Comparison of ENCODE assay signal across 17 cellular contexts in genomic region chrX:38860106-38861013, GRCh38. TPM values are rescaled to one million over a fixed set of nuclear protein-coding genes. Genes with fewer than 3 reads are reported as not detected.
DNase-seq lines count a peak whose midpoint lies in the region; ATAC-seq, FAIRE-seq and TF ChIP-seq lines count a peak whose summit lies in the region.
"Had no signal": no experiment of that assay in that cellular context is flagged by ENCODE, and none has a peak within 500 bp of the region (broad histone marks: within the 10 kb centered on the region; RNA-seq: fewer than 3 reads in every experiment).

No MANE protein-coding gene starts in this region.

- peak overlapping the region; percentile 31 for H3K27ac Mint-ChIP-seq in activated T-cell treated with anti-CD3 and anti-CD28 coated beads, Interleukin-2, amount 50 U/mL, for 72 hours
- H3K27ac Mint-ChIP-seq: CD4-positive, CD25-positive, alpha-beta regulatory T cell; natural killer cell treated with Interleukin-12 subunit alpha and Interleukin-12 subunit beta and Interleukin-15 and Interleukin-18, amount 100 ng/mL, for 72 hours had no signal

- H3K36me3 Mint-ChIP-seq in activated T-cell treated with anti-CD3 and anti-CD28 coated beads, Interleukin-2, amount 50 U/mL, for 72 hours (ENCODE audit: insufficient read depth in 2 of 2), result no peaks in the 10 kb centered on the region
- H3K36me3 Mint-ChIP-seq: CD4-positive, CD25-positive, alpha-beta regulatory T cell; natural killer cell treated with Interleukin-12 subunit alpha and Interleukin-12 subunit beta and Interleukin-15 and Interleukin-18, amount 100 ng/mL, for 72 hours had no signal

- peak; percentile 39 for FAIRE-seq in GM18507 (lab: Jason Lieb, UNC)

- peak; percentile 85 to 86 for ATAC-seq in activated T-cell treated with anti-CD3 and anti-CD28 coated beads, Interleukin-2, amount 50 U/mL, for 72 hours (replicated peaks in 1 of 2)
- ATAC-seq in GM21528 (IDR thresholded peaks at IDR 0.05; ENCODE audit: low FRiP score, unreplicated experiment), result no peak
- ATAC-seq: gastroesophageal sphincter; natural killer cell treated with Interleukin-12 subunit alpha and Interleukin-12 subunit beta and Interleukin-15 and Interleukin-18, amount 100 ng/mL, for 72 hours had no signal

- H3K4me3 ChIP-seq in testis, result no peak overlapping the region
- H3K4me3 ChIP-seq: gastroesophageal sphincter, lung, SJCRH30 had no signal

- no peaks in the 10 kb centered on the region for H3K4me1 ChIP-seq in testis
- H3K4me1 ChIP-seq: gastroesophageal sphincter, SJCRH30 had no signal

- no peak overlapping the region for H3K27ac ChIP-seq in testis
- H3K27ac ChIP-seq: gastroesophageal sphincter, SJCRH30 had no signal

- H3K4me3 Mint-ChIP-seq in activated T-cell treated with anti-CD3 and anti-CD28 coated beads, Interleukin-2, amount 50 U/mL, for 72 hours, result peak overlapping the region; percentile 7 to 47
- H3K4me3 Mint-ChIP-seq: CD4-positive, CD25-positive, alpha-beta regulatory T cell; natural killer cell treated with Interleukin-12 subunit alpha and Interleukin-12 subunit beta and Interleukin-15 and Interleukin-18, amount 100 ng/mL, for 72 hours had no signal

- intact Hi-C loops in testis (cut with DNase I; ENCODE audit: low total_unique reads), result no loop called here

- no peak for TF ChIP-seq POLR2A in testis (IDR thresholded peaks at IDR 0.05)

- H3K27me3 ChIP-seq in testis, result no peaks in the 10 kb centered on the region
- H3K27me3 ChIP-seq: gastroesophageal sphincter, SJCRH30 had no signal

- no peaks in the 10 kb centered on the region for H3K9me3 Mint-ChIP-seq in activated T-cell treated with anti-CD3 and anti-CD28 coated beads, Interleukin-2, amount 50 U/mL, for 72 hours
- H3K9me3 Mint-ChIP-seq: CD4-positive, CD25-positive, alpha-beta regulatory T cell; natural killer cell treated with Interleukin-12 subunit alpha and Interleukin-12 subunit beta and Interleukin-15 and Interleukin-18, amount 100 ng/mL, for 72 hours had no signal

- peaks cover 13% of the 10 kb centered on the region for H3K27me3 Mint-ChIP-seq in activated T-cell treated with anti-CD3 and anti-CD28 coated beads, Interleukin-2, amount 50 U/mL, for 72 hours (ENCODE audit: low read depth)
- H3K27me3 Mint-ChIP-seq: CD4-positive, CD25-positive, alpha-beta regulatory T cell had no signal

- H3K9me3 ChIP-seq in testis, result no peaks in the 10 kb centered on the region
- H3K9me3 ChIP-seq: gastroesophageal sphincter, SJCRH30 had no signal

- no peak for TF ChIP-seq CTCF in testis (IDR thresholded peaks at IDR 0.05)

- DNase-seq in SIG-M5 treated with dmso at 0.1 percent for 504 hours (lab: John Stamatoyannopoulos, UW; ENCODE audit: unreplicated experiment), result peak; percentile 17
- DNase-seq in SIG-M5 (lab: John Stamatoyannopoulos, UW), result no peak
- DNase-seq in GM18507 (ENCODE audit: extremely low spot score, insufficient read length, low read depth), result no peak
- peak; percentile 2 to 30 for DNase-seq in activated T-cell treated with anti-CD3 and anti-CD28 coated beads, Interleukin-2, amount 50 U/mL, for 72 hours
- peak; percentile 38 for DNase-seq in stimulated activated CD4-positive, alpha-beta T cell treated with anti-CD3 and anti-CD28 coated beads, Interleukin-4, amount 100 ng/mL, for 24 hours
- no peak for DNase-seq in NCI-H526 (lab: John Stamatoyannopoulos, UW)
- DNase-seq in testis, result no peak
- DNase-seq: amniotic stem cell; CD4-positive, CD25-positive, alpha-beta regulatory T cell; EL; NCI-H1417 treated with DMSO at 0.1 percent for 48 hours; NK-92 treated with Interleukin-12 subunit alpha and Interleukin-12 subunit beta, amount 100 ng/mL, for 24 hours; SJCRH30 had no signal

- WGBS in testis, 2 donors, result 88 to 91% methylated on average over 4 of the region's 4 CpGs

- H3K36me3 ChIP-seq in testis (ENCODE audit: low read depth, missing control alignments), result no peaks in the 10 kb centered on the region
- H3K36me3 ChIP-seq: gastroesophageal sphincter, SJCRH30 had no signal

- peaks cover 19% of the 10 kb centered on the region for H3K4me1 Mint-ChIP-seq in activated T-cell treated with anti-CD3 and anti-CD28 coated beads, Interleukin-2, amount 50 U/mL, for 72 hours (ENCODE audit: low read depth)

RNA-seq across cellular contexts. Expression of gene MID1IP1, which starts 59.1 kb away (rescaled TPM):
- 100 to 1,000 TPM; 118 to 133 TPM for total RNA-seq in activated T-cell treated with anti-CD3 and anti-CD28 coated beads, Interleukin-2, amount 50 U/mL, for 72 hours
- 100 to 1,000 TPM; 102 to 155 TPM for total RNA-seq in testis
- polyA plus RNA-seq in testis (ENCODE audit: insufficient read depth, low read depth, low replicate concordance), result 53.4 TPM

Comparison
In these comparisons a context has a peak if more than half of its experiments do, and no peak if none do; other contexts are left out.
1. DNase-seq: peak in SIG-M5 treated with dmso at 0.1 percent for 504 hours (single experiment), activated T-cell treated with anti-CD3 and anti-CD28 coated beads, Interleukin-2, amount 50 U/mL, for 72 hours (2 of 2) and stimulated activated CD4-positive, alpha-beta T cell treated with anti-CD3 and anti-CD28 coated beads, Interleukin-4, amount 100 ng/mL, for 24 hours (single experiment); none in SIG-M5 (single experiment), GM18507 (single experiment), NCI-H526 (0 of 2) and testis (single experiment).